In genomic region chr16:53094013-53094630, GRCh38 we compare ENCODE assay signal across 8 cellular contexts. TPM values are rescaled to one million over a fixed set of nuclear protein-coding genes. Genes with fewer than 3 reads are reported as not detected.
DNase-seq lines count a peak whose midpoint lies in the region; ATAC-seq and TF ChIP-seq lines count a peak whose summit lies in the region.

No MANE protein-coding gene starts in this region.

- peak overlapping the region in 1 of 2 experiments; percentile 43 for H2BK12ac ChIP-seq in mesenchymal stem cell (ENCODE audit: low read length in 2 of 2)

- POLR2A ChIA-PET in MCF 10A (lab: Yijun Ruan, JAX) = interaction anchor here (0.7 to 2.3 kb wide), 3 partner anchors 13 to 39 kb away, joined by 3 to 15 read pairs (median 7); partner anchors contain the start of gene CHD9
- POLR2A ChIA-PET in HEK293T (lab: Yijun Ruan, JAX) = no interaction called here

- H3K79me2 ChIP-seq in mammary epithelial cell (ENCODE audit: insufficient read depth, low read length) = peaks cover 51% of the 10 kb centered on the region

- no peak overlapping the region for H3K4me3 ChIP-seq in mammary epithelial cell (replicated peaks in 1 of 3; ENCODE audit: insufficient read depth in 1 of 3, low read depth in 2 of 3, low read length in 3 of 3)
- H3K4me3 ChIP-seq in mesenchymal stem cell (ENCODE audit: insufficient read depth in 1 of 2, low read depth in 1 of 2, low read length in 2 of 2) = no peak overlapping the region

- dilution Hi-C loops in mammary epithelial cell (cut with HindIII; ENCODE audit: low sequenced_read_pairs) = no loop called here

- 100% methylated on average over 5 of the region's 10 CpGs for WGBS in mammary epithelial cell (ENCODE audit: low coverage, missing lambda C conversion rate)
- WGBS in mesenchymal stem cell = 89% methylated on average over 9 of the region's 10 CpGs

- H3K4me3 Mint-ChIP-seq in MCF 10A (ENCODE audit: unreplicated experiment) (peak overlapping the region; percentile 48), brain (no peak overlapping the region)

- no peak overlapping the region for H3K23ac ChIP-seq in mesenchymal stem cell (ENCODE audit: low read length in 2 of 2)

- no peaks in the 10 kb centered on the region for H3K9me3 Mint-ChIP-seq in MCF 10A (ENCODE audit: unreplicated experiment)
- peaks cover 0 to 3% (median 0%) of the 10 kb centered on the region in 5 experiments for H3K9me3 Mint-ChIP-seq in brain

- intact Hi-C loops in MCF 10A (cut with micrococcal nuclease) = loop anchor here (1.0 kb wide), 1 partner anchor 38 kb away; no protein-coding TSS in a partner anchor
- intact Hi-C loops in mammary epithelial cell (cut with micrococcal nuclease) = no loop called here

- H3K27me3 ChIP-seq in mammary epithelial cell (ENCODE audit: insufficient read depth, low read length) = no peaks in the 10 kb centered on the region
- H3K27me3 ChIP-seq in mesenchymal stem cell (ENCODE audit: control insufficient read depth in 1 of 2, insufficient read depth in 1 of 2, low read length in 2 of 2) = no peaks in the 10 kb centered on the region

- H3K9ac ChIP-seq in mammary epithelial cell (ENCODE audit: insufficient read depth, low read length) (no peak overlapping the region), mesenchymal stem cell (ENCODE audit: low read length) (no peak overlapping the region)

- H3K27ac ChIP-seq in mammary epithelial cell (ENCODE audit: insufficient read depth, low read depth, low read length) (no peak overlapping the region), mesenchymal stem cell (ENCODE audit: low read length, poor library complexity, severe bottlenecking) (no peak overlapping the region)

- CTCF ChIA-PET in MCF 10A (lab: Yijun Ruan, JAX) = interaction anchor here (0.6 to 1.0 kb wide), 2 partner anchors 8 to 117 kb away, joined by 4 read pairs; no protein-coding TSS in a partner anchor
- CTCF ChIA-PET in mammary epithelial cell (lab: Charles Lee; ENCODE audit: low non-redundant PET) = no interaction called here
- CTCF ChIA-PET in HEK293T (lab: Yijun Ruan, JAX) = no interaction called here

- peak overlapping the region; percentile 34 to 35 for H3K4ac ChIP-seq in mesenchymal stem cell (ENCODE audit: low read depth in 1 of 2, low read length in 2 of 2)

- in situ Hi-C loops in mammary epithelial cell (cut with MboI; ENCODE audit: low sequenced_read_pairs in 2 of 2) = no loop called here

- peak overlapping the region in 1 of 2 experiments; percentile 10 for H3K14ac ChIP-seq in mesenchymal stem cell (ENCODE audit: low read length in 2 of 2)

- BruUV-seq in MCF 10A (replicated peaks; lab: Mats Ljungman, UMichigan) (no TSS peak), mammary epithelial cell (replicated peaks; lab: Mats Ljungman, UMichigan) (no TSS peak)

- peak overlapping the region; percentile 2 for H2BK120ac ChIP-seq in mesenchymal stem cell (ENCODE audit: low read depth, low read length)

- H3K79me1 ChIP-seq in mesenchymal stem cell (replicated peaks; ENCODE audit: low read length, poor library complexity, severe bottlenecking) = peaks cover 33% of the 10 kb centered on the region

- H3K4me1 ChIP-seq in mammary epithelial cell (ENCODE audit: insufficient read depth, low read length) (peaks cover 50% of the 10 kb centered on the region), mesenchymal stem cell (ENCODE audit: control insufficient read depth, insufficient read depth, low read depth, low read length) (peaks cover 25% of the 10 kb centered on the region)

- H3K36me3 ChIP-seq in mammary epithelial cell (ENCODE audit: insufficient read depth, low read length) (no peaks in the 10 kb centered on the region), mesenchymal stem cell (ENCODE audit: control insufficient read depth in 1 of 2, insufficient read depth in 2 of 2, low read depth in 1 of 2, low read length in 2 of 2) (peaks cover 0 to 6% of the 10 kb centered on the region in 2 experiments)

- peak overlapping the region; percentile 52 for H4K8ac ChIP-seq in mesenchymal stem cell (ENCODE audit: low read length)

- no peak overlapping the region for H3K4me2 ChIP-seq in mammary epithelial cell (ENCODE audit: insufficient read depth, low read depth, low read length)
- no peak overlapping the region for H3K4me2 ChIP-seq in mesenchymal stem cell (ENCODE audit: low read length, poor library complexity, severe bottlenecking)

- H2AFZ ChIP-seq in mammary epithelial cell (ENCODE audit: low read depth, low read length) = no peak overlapping the region
- H2AFZ ChIP-seq in mesenchymal stem cell (ENCODE audit: low read depth, low read length) = no peak overlapping the region

- TF ChIP-seq CTCF in MCF 10A (IDR thresholded peaks at IDR 0.05; ENCODE audit: unreplicated experiment) (no peak), mammary epithelial cell (conservative IDR thresholded peaks at IDR 0.05 in 1 of 2, IDR thresholded peaks at IDR 0.05 in 1 of 2; ENCODE audit: extremely low read depth in 1 of 2, insufficient read depth in 1 of 2, low read depth in 1 of 2, low read length in 2 of 2) (no peak), brain (conservative IDR thresholded peaks at IDR 0.05) (no peak)

- peak; percentile 52 for ATAC-seq in HG02885 (IDR thresholded peaks at IDR 0.05; ENCODE audit: poor library complexity, unreplicated experiment)

- H3K27ac Mint-ChIP-seq in MCF 10A (ENCODE audit: low read depth, unreplicated experiment) (peak overlapping the region; percentile 91), brain (peak overlapping the region in 3 of 5 experiments; percentile 74 to 98 (median 88))

- peak overlapping the region; percentile 52 for H4K91ac ChIP-seq in mesenchymal stem cell (ENCODE audit: low read length)

- H2AK5ac ChIP-seq in mesenchymal stem cell (ENCODE audit: low read length, severe bottlenecking) = peak overlapping the region; percentile 59

- no peaks in the 10 kb centered on the region for H4K20me1 ChIP-seq in mammary epithelial cell (ENCODE audit: insufficient read depth, low read length)

- H3K18ac ChIP-seq in mesenchymal stem cell (ENCODE audit: low read depth in 1 of 2, low read length in 2 of 2) = peak overlapping the region; percentile 1 to 57

- H3K36me3 Mint-ChIP-seq in MCF 10A (ENCODE audit: insufficient read depth, unreplicated experiment) (peaks cover 4% of the 10 kb centered on the region), brain (peaks cover 3% of the 10 kb centered on the region)

- H3K27me3 Mint-ChIP-seq in MCF 10A (ENCODE audit: insufficient read depth, unreplicated experiment) (no peaks in the 10 kb centered on the region), brain (no peaks in the 10 kb centered on the region)

- no peak overlapping the region for H2BK5ac ChIP-seq in mesenchymal stem cell (ENCODE audit: low read depth, low read length, poor library complexity, severe bottlenecking)

- H3K9me3 ChIP-seq in mammary epithelial cell (replicated peaks; ENCODE audit: insufficient read depth, low read length) (no peaks in the 10 kb centered on the region), mesenchymal stem cell (ENCODE audit: control insufficient read depth, low read length) (no peaks in the 10 kb centered on the region)

- peak; percentile 83 for DNase-seq in MCF 10A (ENCODE audit: unreplicated experiment)
- DNase-seq in mammary epithelial cell = no peak
- peak; percentile 77 for DNase-seq in NCI-H345 (lab: John Stamatoyannopoulos, UW)
- DNase-seq in mesenchymal stem cell = no peak
- no peak for DNase-seq in NCI-H1105 treated with DMSO at 0.1 percent for 48 hours (lab: John Stamatoyannopoulos, UW)
- DNase-seq in HEK293T (ENCODE audit: extremely low spot score) = no peak

- H2BK15ac ChIP-seq in mesenchymal stem cell (ENCODE audit: low read depth, poor library complexity, severe bottlenecking) = no peak overlapping the region

- peaks cover 60% of the 10 kb centered on the region for H3K4me1 Mint-ChIP-seq in MCF 10A (ENCODE audit: insufficient read depth, unreplicated experiment)
- peaks cover 68% of the 10 kb centered on the region for H3K4me1 Mint-ChIP-seq in brain

TF ChIP-seq in HEK293T, 16 proteins besides CTCF, POLR2A, EP300 and RAD21:
- TF ChIP-seq FOXK2 (IDR thresholded peaks at IDR 0.05) = no peak
- TF ChIP-seq TARDBP (IDR thresholded peaks at IDR 0.05) = no peak
- TF ChIP-seq PKNOX1 (IDR thresholded peaks at IDR 0.05) = no peak
- no peak for TF ChIP-seq NFRKB (IDR thresholded peaks at IDR 0.05)
- no peak for TF ChIP-seq SUZ12 (IDR thresholded peaks at IDR 0.05)

RNA-seq across cellular contexts. Expression of gene CHD9, which starts 39.3 kb away (rescaled TPM):
- total RNA-seq in MCF 10A (2022) (62.8 and 62.9 TPM in 2 replicates), mammary epithelial cell (10 to 100 TPM; 49.2 to 53.2 TPM)
- polyA plus RNA-seq in mammary epithelial cell (16.0 TPM), brain (ENCODE audit: insufficient read depth, low read depth, low replicate concordance) (3.7 TPM)
- polyA minus RNA-seq in mammary epithelial cell = 30.2 TPM
- polyA plus RNA-seq in mesenchymal stem cell (2013, experiment 1 of 2) = 20.1 TPM
- 23.7 TPM for polyA plus RNA-seq in mesenchymal stem cell (2013, experiment 2 of 2)

RNA-seq across cellular contexts. Expression of gene CHD9NB, which starts 41.4 kb away (rescaled TPM):
- total RNA-seq in MCF 10A (2022) = 2.4 and 2.9 TPM in 2 replicates
- total RNA-seq in mammary epithelial cell = 1 to 10 TPM in 1 of 2 donors, under 1 TPM in 1; 0.83 to 1.8 TPM
- polyA plus RNA-seq in mammary epithelial cell = 2.4 TPM
- not detected for polyA minus RNA-seq in mammary epithelial cell
- 0.19 TPM for polyA plus RNA-seq in brain (ENCODE audit: insufficient read depth, low read depth, low replicate concordance)
- 1.2 TPM for polyA plus RNA-seq in mesenchymal stem cell (2013, experiment 1 of 2)
- polyA plus RNA-seq in mesenchymal stem cell (2013, experiment 2 of 2) = 1.00 TPM

Comparison
In these comparisons a context has a peak if more than half of its experiments do, and no peak if none do; other contexts are left out.
1. DNase-seq: peak in MCF 10A (single experiment) and NCI-H345 (single experiment); none in mammary epithelial cell (single experiment), mesenchymal stem cell (single experiment), NCI-H1105 treated with DMSO at 0.1 percent for 48 hours (single experiment) and HEK293T (single experiment).